Comparison of ENCODE assay signal across 8 cellular contexts in the genomic region with DNA sequence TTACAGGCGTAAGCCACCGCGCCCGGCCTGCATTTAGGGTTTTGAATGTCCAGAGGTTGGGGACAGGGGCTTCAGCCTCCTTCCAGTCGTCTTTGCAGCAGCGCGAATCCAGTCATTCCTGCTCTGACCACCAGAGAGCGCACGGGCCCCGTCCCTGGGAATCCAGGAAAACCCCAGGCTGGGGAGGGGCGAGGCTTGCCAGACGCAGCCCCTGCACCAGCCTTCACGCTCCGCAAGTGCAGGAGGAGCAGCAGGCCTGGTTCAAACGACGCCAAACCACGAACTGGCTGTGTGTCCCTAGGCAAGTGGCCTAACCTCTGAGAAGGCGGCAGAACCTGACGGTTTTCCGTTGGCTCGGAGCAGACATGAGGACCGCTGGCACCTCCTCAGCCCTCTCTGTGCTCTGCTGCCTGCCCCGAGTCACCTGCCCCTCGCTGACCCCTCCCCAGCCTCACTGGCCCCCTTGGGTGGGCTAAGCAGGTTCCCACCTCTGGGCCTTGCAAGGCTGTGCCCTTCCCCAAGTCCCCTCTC. TPM values are rescaled to one million over a fixed set of nuclear protein-coding genes. Genes with fewer than 3 reads are reported as not detected.
DNase-seq lines count a peak whose midpoint lies in the region; ATAC-seq, FAIRE-seq and TF ChIP-seq lines count a peak whose summit lies in the region.

No MANE protein-coding gene starts in this region.

- TF ChIP-seq POLR2A in A549 (IDR thresholded peaks at IDR 0.05; ENCODE audit: low read length), result no peak

- H3K27ac ChIP-seq in A549, result peak overlapping the region; percentile 76 to 99

- no peak overlapping the region for H3K4me3 ChIP-seq in A549

- peak; percentile 69 to 74 for ATAC-seq in A549
- ATAC-seq in GM21528 (IDR thresholded peaks at IDR 0.05; ENCODE audit: low FRiP score, unreplicated experiment), result no peak

- CTCF ChIA-PET in A549 (lab: Yijun Ruan, JAX), result interaction anchor here (0.6 to 1.4 kb wide), 7 partner anchors 10 to 76 kb away, joined by 3 to 4 read pairs (median 3); no protein-coding TSS in a partner anchor

- DNase-seq in A549 (ENCODE audit: low read depth in 1 of 2, low spot score in 1 of 2), result peak; percentile 81 to 86
- peak; percentile 91 for DNase-seq in GM20000 (ENCODE audit: low spot score)
- DNase-seq in NCI-H345 (lab: John Stamatoyannopoulos, UW), result peak; percentile 87
- peak; percentile 79 to 89 for DNase-seq in activated CD4-positive, alpha-beta T cell treated with anti-CD3 and anti-CD28 coated beads for 4 hours
- peak; percentile 88 for DNase-seq in cerebellum (ENCODE audit: low spot score)
- peak; percentile 95 for DNase-seq in left kidney (ENCODE audit: low read depth, low spot score)
- DNase-seq in stimulated activated CD4-positive, alpha-beta T cell treated with anti-CD3 and anti-CD28 coated beads, Interleukin-2, amount 100 ng/mL, for 4 hours (ENCODE audit: low read depth), result peak; percentile 76

- no peak for TF ChIP-seq EP300 in A549 (IDR thresholded peaks at IDR 0.05)

- POLR2A ChIA-PET in A549 (lab: Yijun Ruan, JAX), result interaction anchor here (0.6 kb wide), 1 partner anchor 328 kb away, joined by 3 read pairs; no protein-coding TSS in a partner anchor

- H3K9me3 ChIP-seq in A549, result no peaks in the 10 kb centered on the region

- TF ChIP-seq CTCF in A549 (IDR thresholded peaks at IDR 0.05) (peak; percentile 77), GM20000 (IDR thresholded peaks at IDR 0.05; ENCODE audit: extremely low read depth, missing control alignments) (peak; percentile 95)

- H3K4me1 ChIP-seq in A549, result peaks cover 24% of the 10 kb centered on the region; the same call in 2 of the 3 replicates

- WGBS in A549 (ENCODE audit: missing lambda C conversion rate), result 8% methylated on average over 2 of the region's 24 CpGs

- H3K4me2 ChIP-seq in A549, result peak overlapping the region; percentile 96

- no peak for FAIRE-seq in A549 (lab: Jason Lieb, UNC)

- TF ChIP-seq RAD21 in A549 (conservative IDR thresholded peaks at IDR 0.05 in 1 of 2, IDR thresholded peaks at IDR 0.05 in 1 of 2), result peak; percentile 87 to 90

TF ChIP-seq in A549, 52 proteins besides CTCF, POLR2A, EP300 and RAD21:
- TF ChIP-seq HDAC2 (IDR thresholded peaks at IDR 0.05) (no peak), SMC3 (IDR thresholded peaks at IDR 0.05) (peak; percentile 86), GATA3 (IDR thresholded peaks at IDR 0.05; ENCODE audit: borderline replicate concordance) (no peak), MAZ (IDR thresholded peaks at IDR 0.05; ENCODE audit: borderline replicate concordance, low read depth, low read length) (no peak)
- TF ChIP-seq, protein P1, sequence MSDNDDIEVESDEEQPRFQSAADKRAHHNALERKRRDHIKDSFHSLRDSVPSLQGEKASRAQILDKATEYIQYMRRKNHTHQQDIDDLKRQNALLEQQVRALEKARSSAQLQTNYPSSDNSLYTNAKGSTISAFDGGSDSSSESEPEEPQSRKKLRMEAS (IDR thresholded peaks at IDR 0.05), result peak; percentile 66
- TF ChIP-seq, protein P2, sequence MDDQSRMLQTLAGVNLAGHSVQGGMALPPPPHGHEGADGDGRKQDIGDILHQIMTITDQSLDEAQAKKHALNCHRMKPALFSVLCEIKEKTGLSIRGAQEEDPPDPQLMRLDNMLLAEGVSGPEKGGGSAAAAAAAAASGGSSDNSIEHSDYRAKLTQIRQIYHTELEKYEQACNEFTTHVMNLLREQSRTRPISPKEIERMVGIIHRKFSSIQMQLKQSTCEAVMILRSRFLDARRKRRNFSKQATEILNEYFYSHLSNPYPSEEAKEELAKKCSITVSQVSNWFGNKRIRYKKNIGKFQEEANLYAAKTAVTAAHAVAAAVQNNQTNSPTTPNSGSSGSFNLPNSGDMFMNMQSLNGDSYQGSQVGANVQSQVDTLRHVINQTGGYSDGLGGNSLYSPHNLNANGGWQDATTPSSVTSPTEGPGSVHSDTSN (IDR thresholded peaks at IDR 0.05), result no peak
- TF ChIP-seq, protein P3, sequence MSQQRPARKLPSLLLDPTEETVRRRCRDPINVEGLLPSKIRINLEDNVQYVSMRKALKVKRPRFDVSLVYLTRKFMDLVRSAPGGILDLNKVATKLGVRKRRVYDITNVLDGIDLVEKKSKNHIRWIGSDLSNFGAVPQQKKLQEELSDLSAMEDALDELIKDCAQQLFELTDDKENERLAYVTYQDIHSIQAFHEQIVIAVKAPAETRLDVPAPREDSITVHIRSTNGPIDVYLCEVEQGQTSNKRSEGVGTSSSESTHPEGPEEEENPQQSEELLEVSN (IDR thresholded peaks at IDR 0.05; ENCODE audit: borderline replicate concordance, low read depth), result 0 out of 2 replicates have a peak, but pooled peaks have one; percentile 15

RNA-seq across cellular contexts. Expression of a gene that starts 2.0 kb away (rescaled TPM):
- polyA plus RNA-seq in A549 (2011; rRNA removed), result 3.1 and 4.9 TPM in 2 replicates
- 43.6 and 53.5 TPM in 2 replicates for polyA plus RNA-seq in A549 (2012; cell fraction: cytosol; rRNA removed)
- 71.1 and 89.5 TPM in 2 replicates for polyA plus RNA-seq in A549 (2012; cell fraction: nucleus; rRNA removed)
- 35.0 to 36.3 TPM (median 35.4 TPM) in 3 replicates for polyA plus RNA-seq in A549 (2017; fragmentation: RNase III; extraction: RNeasy Plus Mini Kit Qiagen cat#74134 plus additional on column Dnase treatment)
- 2.4 and 5.0 TPM in 2 replicates for polyA minus RNA-seq in A549 (2011; rRNA and poly(A)+ RNA removed)
- 13.2 TPM for total RNA-seq in cerebellum

RNA-seq across cellular contexts. Expression of a gene that starts 11.2 kb away (rescaled TPM):
- polyA plus RNA-seq in A549 (2011; rRNA removed) (45.5 and 58.1 TPM in 2 replicates), A549 (2017; fragmentation: RNase III; extraction: RNeasy Plus Mini Kit Qiagen cat#74134 plus additional on column Dnase treatment) (110 to 131 TPM (median 118 TPM) in 3 replicates)
- 109 and 193 TPM in 2 replicates for polyA plus RNA-seq in A549 (2012; cell fraction: cytosol; rRNA removed)
- polyA plus RNA-seq in A549 (2012; cell fraction: nucleus; rRNA removed), result 322 and 573 TPM in 2 replicates
- polyA minus RNA-seq in A549 (2011; rRNA and poly(A)+ RNA removed), result 32.4 and 35.3 TPM in 2 replicates
- 3.2 TPM for total RNA-seq in cerebellum

RNA-seq across cellular contexts. Expression of a gene that starts 25.3 kb away (rescaled TPM):
- polyA plus RNA-seq in A549 (2011; rRNA removed) (0.13 TPM in 1 of 2 replicates, not detected in the other), A549 (2017; fragmentation: RNase III; extraction: RNeasy Plus Mini Kit Qiagen cat#74134 plus additional on column Dnase treatment) (0.79 to 1.1 TPM (median 1.0 TPM) in 3 replicates)
- polyA plus RNA-seq in A549 (2012; cell fraction: cytosol; rRNA removed), result 0.28 and 0.39 TPM in 2 replicates
- 1.5 and 1.7 TPM in 2 replicates for polyA plus RNA-seq in A549 (2012; cell fraction: nucleus; rRNA removed)
- polyA minus RNA-seq in A549 (2011; rRNA and poly(A)+ RNA removed), result not detected in 2 replicates
- not detected for total RNA-seq in cerebellum

RNA-seq across cellular contexts. Expression of a gene that starts 30.3 kb away (rescaled TPM):
- polyA plus RNA-seq in A549 (2011; rRNA removed) (0.10 TPM in 1 of 2 replicates, not detected in the other), A549 (2017; fragmentation: RNase III; extraction: RNeasy Plus Mini Kit Qiagen cat#74134 plus additional on column Dnase treatment) (not detected in 3 replicates)
- polyA plus RNA-seq in A549 (2012; cell fraction: cytosol; rRNA removed), result 0.06 and 0.11 TPM in 2 replicates
- polyA plus RNA-seq in A549 (2012; cell fraction: nucleus; rRNA removed), result 0.10 TPM in 1 of 2 replicates, not detected in the other
- polyA minus RNA-seq in A549 (2011; rRNA and poly(A)+ RNA removed), result not detected in 2 replicates
- not detected for total RNA-seq in cerebellum

RNA-seq across cellular contexts. Expression of a gene that starts 31.6 kb away (rescaled TPM):
- polyA plus RNA-seq in A549 (2011; rRNA removed), result 41.9 and 59.8 TPM in 2 replicates
- polyA plus RNA-seq in A549 (2012; cell fraction: cytosol; rRNA removed), result 58.8 and 76.2 TPM in 2 replicates
- 187 and 288 TPM in 2 replicates for polyA plus RNA-seq in A549 (2012; cell fraction: nucleus; rRNA removed)
- 65.0 to 68.8 TPM (median 66.5 TPM) in 3 replicates for polyA plus RNA-seq in A549 (2017; fragmentation: RNase III; extraction: RNeasy Plus Mini Kit Qiagen cat#74134 plus additional on column Dnase treatment)
- 192 and 233 TPM in 2 replicates for polyA minus RNA-seq in A549 (2011; rRNA and poly(A)+ RNA removed)
- total RNA-seq in cerebellum, result 14.4 TPM
